In the genomic region with DNA sequence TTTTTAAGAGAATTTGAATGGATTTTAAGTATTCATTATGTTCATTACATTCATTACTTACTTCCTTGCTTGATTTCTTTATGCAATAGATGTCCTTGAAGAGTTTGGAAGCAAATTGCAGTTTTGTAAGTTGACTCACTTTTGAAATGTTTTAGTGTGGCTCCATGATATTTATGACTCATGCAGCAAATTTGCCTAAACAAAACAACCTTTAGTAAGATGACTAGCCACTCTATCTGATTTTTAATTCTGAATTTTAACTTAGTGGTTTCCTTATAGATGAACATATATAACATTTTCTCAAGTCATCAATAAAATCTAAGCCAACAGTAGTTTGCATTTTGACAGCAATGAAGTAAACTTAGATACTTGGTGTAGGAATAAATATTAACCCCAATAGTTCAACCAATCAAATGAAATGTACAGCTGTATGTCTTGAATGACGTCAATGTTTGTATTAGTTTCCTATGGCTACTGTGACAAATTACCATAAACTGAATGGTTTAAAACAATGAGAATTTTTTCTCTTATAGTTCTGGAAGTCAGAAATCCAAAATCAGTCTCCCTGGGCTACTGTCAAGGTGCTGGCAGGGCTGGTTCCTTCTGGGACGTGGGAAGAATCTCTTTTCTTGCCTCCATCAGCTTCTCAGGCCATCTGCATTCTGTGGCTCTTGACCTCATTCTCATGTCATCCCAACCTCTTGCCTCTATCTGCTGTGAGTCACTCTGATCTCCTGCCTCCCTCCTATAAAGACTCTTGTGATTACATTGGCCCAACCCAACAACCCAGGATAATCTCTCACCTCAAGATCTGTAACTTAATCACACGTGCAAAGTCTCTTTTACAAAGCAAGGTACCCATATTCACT, we compare ENCODE assay signal across 10 cellular contexts.
DNase-seq lines count a peak whose midpoint lies in the region; ATAC-seq, FAIRE-seq and TF ChIP-seq lines count a peak whose summit lies in the region.
"Had no signal": no experiment of that assay in that cellular context is flagged by ENCODE, and none has a peak within 500 bp of the region (broad histone marks: within the 10 kb centered on the region; RNA-seq: fewer than 3 reads in every experiment).

No MANE protein-coding gene starts in this region.

- TF ChIP-seq CTCF in astrocyte (IDR thresholded peaks at IDR 0.05; ENCODE audit: insufficient read depth, low read depth, low read length) (no peak), keratinocyte (optimal IDR thresholded peaks at IDR 0.05 in 1 of 3, IDR thresholded peaks at IDR 0.05 in 1 of 3, conservative IDR thresholded peaks at IDR 0.05 in 1 of 3; ENCODE audit: extremely low read depth in 1 of 3, insufficient read depth in 2 of 3, low read length in 3 of 3) (no peak), GM13976 (IDR thresholded peaks at IDR 0.05; ENCODE audit: borderline replicate concordance, control extremely low read depth, extremely low read depth, insufficient read depth, missing control alignments) (no peak)

- peak; percentile 2 for DNase-seq in NCI-H2196 (lab: John Stamatoyannopoulos, UW; ENCODE audit: unreplicated experiment)
- no peak for DNase-seq in NCI-H2196 treated with DMSO at 0.1 percent for 48 hours (lab: John Stamatoyannopoulos, UW; ENCODE audit: unreplicated experiment)
- peak; percentile 98 for DNase-seq in astrocyte (ENCODE audit: low read depth)
- peak; percentile 83 for DNase-seq in keratinocyte (ENCODE audit: low read depth, low spot score)
- DNase-seq in naive thymus-derived CD4-positive, alpha-beta T cell, result no peak
- no peak for DNase-seq in GM13976 (ENCODE audit: low spot score)

- ATAC-seq in GM19463 (IDR thresholded peaks at IDR 0.05; ENCODE audit: unreplicated experiment), result no peak
- ATAC-seq in naive thymus-derived CD4-positive, alpha-beta T cell, result no peak

- WGBS in urinary bladder, result 47% methylated on average over 3 of the region's 3 CpGs

- H3K27me3 ChIP-seq in astrocyte (ENCODE audit: insufficient read depth, low read length) (no peaks in the 10 kb centered on the region), keratinocyte (ENCODE audit: control insufficient read depth, extremely low read depth, insufficient read depth, low read length) (no peaks in the 10 kb centered on the region)
- no peaks in the 10 kb centered on the region for H3K27me3 ChIP-seq in naive thymus-derived CD4-positive, alpha-beta T cell (ENCODE audit: control insufficient read depth in 2 of 2, insufficient read depth in 2 of 2, low read length in 2 of 2)

- no peaks in the 10 kb centered on the region for H3K36me3 ChIP-seq in astrocyte (ENCODE audit: insufficient read depth, low read length)
- no peaks in the 10 kb centered on the region for H3K36me3 ChIP-seq in keratinocyte (ENCODE audit: control insufficient read depth in 2 of 2, extremely low read depth in 1 of 2, insufficient read depth in 2 of 2, low read length in 2 of 2)
- H3K36me3 ChIP-seq in urinary bladder (ENCODE audit: insufficient read depth), result no peaks in the 10 kb centered on the region
- H3K36me3 ChIP-seq in naive thymus-derived CD4-positive, alpha-beta T cell (ENCODE audit: control insufficient read depth in 2 of 3, insufficient read depth in 3 of 3, low read length in 3 of 3), result no peaks in the 10 kb centered on the region

- peak overlapping the region; percentile 99 for H3K27ac ChIP-seq in astrocyte (ENCODE audit: low read depth, low read length)
- H3K27ac ChIP-seq in keratinocyte (ENCODE audit: control insufficient read depth, insufficient read depth, low read length), result peak overlapping the region; percentile 92
- peak overlapping the region; percentile 19 for H3K27ac ChIP-seq in urinary bladder (ENCODE audit: low read depth)
- H3K27ac ChIP-seq in naive thymus-derived CD4-positive, alpha-beta T cell (ENCODE audit: low read depth, low read length), result no peak overlapping the region

- H3K27ac Mint-ChIP-seq in astrocyte (ENCODE audit: unreplicated experiment), result peak overlapping the region; percentile 99
- H3K27ac Mint-ChIP-seq in naive thymus-derived CD4-positive, alpha-beta T cell, result no peak overlapping the region
- H3K27ac Mint-ChIP-seq: activated naive CD8-positive, alpha-beta T cell; T-helper 1 cell treated with Interleukin-12 subunit alpha and Interleukin-12 subunit beta and Interleukin-4 antibody, amounts not matched to agents 30 μg/mL and 1 μg/mL, for 36 hours had no signal

- POLR2A ChIA-PET in naive thymus-derived CD4-positive, alpha-beta T cell (lab: Charles Lee), result no interaction called here

- H3K9ac ChIP-seq in astrocyte (ENCODE audit: low read length) (peak overlapping the region; percentile 74), keratinocyte (ENCODE audit: control insufficient read depth, extremely low read depth, insufficient read depth, low read length) (peak overlapping the region; percentile 63)

- intact Hi-C loops in naive thymus-derived CD4-positive, alpha-beta T cell (cut with micrococcal nuclease), result no loop called here

- no peaks in the 10 kb centered on the region for H3K27me3 Mint-ChIP-seq in astrocyte (ENCODE audit: low read depth, unreplicated experiment)
- peaks cover 0 to 5% (median 0%) of the 10 kb centered on the region in 5 donors for H3K27me3 Mint-ChIP-seq in naive thymus-derived CD4-positive, alpha-beta T cell

- peak overlapping the region; percentile 66 for H3K4me2 ChIP-seq in astrocyte (ENCODE audit: low read length)
- H3K4me2 ChIP-seq in keratinocyte (ENCODE audit: control insufficient read depth, extremely low read depth, insufficient read depth, low read depth, low read length), result peak overlapping the region; percentile 49

- no peaks in the 10 kb centered on the region for H3K9me1 ChIP-seq in keratinocyte (ENCODE audit: control insufficient read depth, extremely low read depth, insufficient read depth, low read length)

- no peaks in the 10 kb centered on the region for H3K36me3 Mint-ChIP-seq in astrocyte (ENCODE audit: low read depth, unreplicated experiment)
- H3K36me3 Mint-ChIP-seq in naive thymus-derived CD4-positive, alpha-beta T cell, result no peaks in the 10 kb centered on the region
- H3K36me3 Mint-ChIP-seq: activated naive CD8-positive, alpha-beta T cell had no signal

- H3K9me3 Mint-ChIP-seq in astrocyte (ENCODE audit: unreplicated experiment), result no peaks in the 10 kb centered on the region
- H3K9me3 Mint-ChIP-seq in naive thymus-derived CD4-positive, alpha-beta T cell, result no peaks in the 10 kb centered on the region
- H3K9me3 Mint-ChIP-seq: T-helper 1 cell treated with Interleukin-12 subunit alpha and Interleukin-12 subunit beta and Interleukin-4 antibody, amounts not matched to agents 30 μg/mL and 1 μg/mL, for 36 hours had no signal

- H3K4me1 Mint-ChIP-seq in astrocyte (ENCODE audit: low read depth, unreplicated experiment), result peaks cover 50% of the 10 kb centered on the region
- no peaks in the 10 kb centered on the region for H3K4me1 Mint-ChIP-seq in naive thymus-derived CD4-positive, alpha-beta T cell

- FAIRE-seq in astrocyte (lab: Jason Lieb, UNC), result peak; percentile 95
- peak; percentile 93 for FAIRE-seq in keratinocyte (lab: Jason Lieb, UNC)

- dilution Hi-C loops in keratinocyte (cut with MboI; ENCODE audit: extremely low pct_ligation_motif_present, low sequenced_read_pairs), result no loop called here

- H3K9me3 ChIP-seq in astrocyte (ENCODE audit: insufficient read depth, low read depth, low read length) (no peaks in the 10 kb centered on the region), keratinocyte (ENCODE audit: control insufficient read depth, low read depth, low read length) (no peaks in the 10 kb centered on the region)
- H3K9me3 ChIP-seq in naive thymus-derived CD4-positive, alpha-beta T cell (ENCODE audit: control insufficient read depth in 2 of 3, low read length in 3 of 3), result no peaks in the 10 kb centered on the region

- peaks cover 40% of the 10 kb centered on the region for H3K4me1 ChIP-seq in astrocyte (ENCODE audit: insufficient read depth, low read length)
- peaks cover 41% of the 10 kb centered on the region for H3K4me1 ChIP-seq in keratinocyte (ENCODE audit: control insufficient read depth, extremely low read depth, insufficient read depth, low read length)
- H3K4me1 ChIP-seq in urinary bladder (ENCODE audit: insufficient read depth), result peaks cover 2% of the 10 kb centered on the region
- no peaks in the 10 kb centered on the region for H3K4me1 ChIP-seq in naive thymus-derived CD4-positive, alpha-beta T cell (ENCODE audit: control insufficient read depth in 2 of 2, insufficient read depth in 2 of 2, low read length in 2 of 2)

- CTCF ChIA-PET in naive thymus-derived CD4-positive, alpha-beta T cell (lab: Charles Lee), result no interaction called here

- in situ Hi-C loops in GM13976 (cut with MboI; ENCODE audit: low sequenced_read_pairs, unreplicated experiment), result no loop called here

- no peak overlapping the region for H3K4me3 ChIP-seq in astrocyte (ENCODE audit: insufficient read depth, low read depth, low read length)
- H3K4me3 ChIP-seq in keratinocyte (ENCODE audit: control insufficient read depth in 2 of 3, extremely low read depth in 1 of 3, insufficient read depth in 2 of 3, low read depth in 1 of 3, low read length in 3 of 3), result no peak overlapping the region
- H3K4me3 ChIP-seq in urinary bladder (ENCODE audit: low read depth, low read length), result no peak overlapping the region
- H3K4me3 ChIP-seq in naive thymus-derived CD4-positive, alpha-beta T cell (ENCODE audit: low read length), result no peak overlapping the region

- no peaks in the 10 kb centered on the region for H4K20me1 ChIP-seq in astrocyte (ENCODE audit: insufficient read depth, low read length)
- no peaks in the 10 kb centered on the region for H4K20me1 ChIP-seq in keratinocyte (ENCODE audit: control insufficient read depth, extremely low read depth, insufficient read depth, low read length)

- H2AFZ ChIP-seq in astrocyte (ENCODE audit: low read depth, low read length) (no peak overlapping the region), keratinocyte (ENCODE audit: control insufficient read depth, low read length) (peak overlapping the region; percentile 55)

- H3K4me3 Mint-ChIP-seq in astrocyte (ENCODE audit: unreplicated experiment), result no peak overlapping the region
- no peak overlapping the region for H3K4me3 Mint-ChIP-seq in naive thymus-derived CD4-positive, alpha-beta T cell
- H3K4me3 Mint-ChIP-seq: activated naive CD8-positive, alpha-beta T cell; T-helper 1 cell treated with Interleukin-12 subunit alpha and Interleukin-12 subunit beta and Interleukin-4 antibody, amounts not matched to agents 30 μg/mL and 1 μg/mL, for 36 hours had no signal

- H3K79me2 ChIP-seq in astrocyte (ENCODE audit: insufficient read depth, low read length), result no peaks in the 10 kb centered on the region
- H3K79me2 ChIP-seq in keratinocyte (ENCODE audit: control insufficient read depth, insufficient read depth, low read length), result no peaks in the 10 kb centered on the region

Comparison
In these comparisons a context has a peak if more than half of its experiments do, and no peak if none do; other contexts are left out.
1. DNase-seq: peak in NCI-H2196 (single experiment), astrocyte (single experiment) and keratinocyte (single experiment); none in NCI-H2196 treated with DMSO at 0.1 percent for 48 hours (single experiment), naive thymus-derived CD4-positive, alpha-beta T cell (0 of 9) and GM13976 (single experiment).